8 cellular contexts compared by ENCODE assay signal in the genomic region with DNA sequence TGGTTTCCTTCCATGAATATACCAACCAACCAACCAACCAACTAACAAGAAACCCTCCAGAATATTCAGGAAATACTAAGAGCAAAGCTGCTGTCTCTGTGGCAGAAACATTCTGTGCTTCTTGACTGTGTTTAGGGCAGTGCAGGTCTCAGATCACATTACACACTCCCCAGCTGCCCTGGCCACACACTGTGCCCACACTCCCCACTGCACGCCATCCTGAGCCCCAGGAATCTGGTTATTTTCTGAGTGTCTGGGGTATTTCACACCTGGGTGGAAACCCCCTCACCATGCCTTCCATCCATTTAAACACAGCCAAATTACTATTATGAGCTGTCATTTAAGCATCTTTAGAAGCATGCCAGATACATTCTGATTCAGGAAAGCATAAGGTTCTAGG.
DNase-seq lines count a peak whose midpoint lies in the region; ATAC-seq and TF ChIP-seq lines count a peak whose summit lies in the region.

No MANE protein-coding gene starts in this region.

- no peaks in the 10 kb centered on the region for H3K36me3 Mint-ChIP-seq in activated naive CD8-positive, alpha-beta T cell
- no peaks in the 10 kb centered on the region for H3K36me3 Mint-ChIP-seq in osteocyte (ENCODE audit: unreplicated experiment)

- no peak for TF ChIP-seq CTCF in osteocyte (IDR thresholded peaks at IDR 0.05)
- TF ChIP-seq CTCF in GM13976 (IDR thresholded peaks at IDR 0.05; ENCODE audit: borderline replicate concordance, control extremely low read depth, extremely low read depth, insufficient read depth, missing control alignments), result no peak

- H3K27ac Mint-ChIP-seq in activated naive CD8-positive, alpha-beta T cell, result peak overlapping the region; percentile 78
- peak overlapping the region; percentile 88 for H3K27ac Mint-ChIP-seq in osteocyte (ENCODE audit: unreplicated experiment)

- peaks cover 20% of the 10 kb centered on the region for H3K4me1 Mint-ChIP-seq in activated naive CD8-positive, alpha-beta T cell (ENCODE audit: low read depth)
- H3K4me1 Mint-ChIP-seq in osteocyte (ENCODE audit: unreplicated experiment), result peaks cover 52% of the 10 kb centered on the region

- in situ Hi-C loops in GM13976 (cut with MboI; ENCODE audit: low sequenced_read_pairs, unreplicated experiment), result no loop called here

- DNase-seq in COR-L47 (lab: John Stamatoyannopoulos, UW) (peak; percentile 33), osteocyte (ENCODE audit: extremely low spot score, unreplicated experiment) (no peak), SKM-1 treated with dmso at 0.1 percent for 144 hours (lab: John Stamatoyannopoulos, UW; ENCODE audit: unreplicated experiment) (no peak), GM13976 (ENCODE audit: low spot score) (no peak)

- ATAC-seq in HG03521 (IDR thresholded peaks at IDR 0.05; ENCODE audit: unreplicated experiment) (peak; percentile 52), GM19035 (IDR thresholded peaks at IDR 0.05; ENCODE audit: unreplicated experiment) (no peak), HG03439 (IDR thresholded peaks at IDR 0.05; ENCODE audit: unreplicated experiment) (no peak)

- H3K27me3 Mint-ChIP-seq in activated naive CD8-positive, alpha-beta T cell, result peaks cover 7% of the 10 kb centered on the region
- no peaks in the 10 kb centered on the region for H3K27me3 Mint-ChIP-seq in osteocyte (ENCODE audit: unreplicated experiment)

- peak overlapping the region; percentile 81 for H3K4me3 Mint-ChIP-seq in activated naive CD8-positive, alpha-beta T cell
- peak overlapping the region; percentile 83 for H3K4me3 Mint-ChIP-seq in osteocyte (ENCODE audit: unreplicated experiment)

- H3K9me3 Mint-ChIP-seq in activated naive CD8-positive, alpha-beta T cell (ENCODE audit: low read depth), result no peaks in the 10 kb centered on the region
- H3K9me3 Mint-ChIP-seq in osteocyte (ENCODE audit: unreplicated experiment), result no peaks in the 10 kb centered on the region
